ENCODE assay signal across 13 cellular contexts in genomic region chr12:75976913-75977312, GRCh38. TPM values are rescaled to one million over a fixed set of nuclear protein-coding genes. Genes with fewer than 3 reads are reported as not detected.
DNase-seq lines count a peak whose midpoint lies in the region; ATAC-seq, FAIRE-seq and TF ChIP-seq lines count a peak whose summit lies in the region.
"Had no signal": no experiment of that assay in that cellular context is flagged by ENCODE, and none has a peak within 500 bp of the region (broad histone marks: within the 10 kb centered on the region; RNA-seq: fewer than 3 reads in every experiment).

No MANE protein-coding gene starts in this region.

- H3K4me3 ChIP-seq in A673 (ENCODE audit: low read depth, low read length, poor library complexity, severe bottlenecking), result no peak overlapping the region
- no peak overlapping the region for H3K4me3 ChIP-seq in GM23248
- no peak overlapping the region for H3K4me3 ChIP-seq in breast epithelium
- H3K4me3 ChIP-seq: HAP-1, ovary had no signal

- TF ChIP-seq POLR2A in breast epithelium (IDR thresholded peaks at IDR 0.05), result no peak

- H3K36me3 Mint-ChIP-seq in nephron (ENCODE audit: low read depth), result no peaks in the 10 kb centered on the region

- H3K4me1 Mint-ChIP-seq in nephron, result peaks cover 36% of the 10 kb centered on the region

- no peaks in the 10 kb centered on the region for H3K27me3 ChIP-seq in A673 (replicated peaks; ENCODE audit: insufficient read depth, low read depth, low read length, poor library complexity)
- no peaks in the 10 kb centered on the region for H3K27me3 ChIP-seq in GM23248 (replicated peaks; ENCODE audit: insufficient read depth)
- H3K27me3 ChIP-seq in breast epithelium, result no peaks in the 10 kb centered on the region
- H3K27me3 ChIP-seq: ovary had no signal

- H4K20me1 ChIP-seq in GM23248 (ENCODE audit: insufficient read depth), result no peaks in the 10 kb centered on the region

- intact Hi-C loops in A673 (cut with micrococcal nuclease; ENCODE audit: unreplicated experiment) (loop anchor here (5.0 kb wide), 2 partner anchors 35 to 45 kb away; no protein-coding TSS in a partner anchor), breast epithelium (cut with DNase I; ENCODE audit: low total_unique reads) (no loop called here)

- ATAC-seq in GM19035 (IDR thresholded peaks at IDR 0.05; ENCODE audit: unreplicated experiment), result no peak

- peak overlapping the region in 1 of 3 experiments; percentile 30 for H3K4me3 Mint-ChIP-seq in nephron

- POLR2A ChIA-PET in A673 (lab: Charles Lee; ENCODE audit: low non-redundant PET), result no interaction called here

- H3K9ac ChIP-seq in GM23248, result peak overlapping the region; percentile 72; the same call in 1 of the 2 replicates

- H3K4me1 ChIP-seq in A673 (ENCODE audit: insufficient read depth, low read length, poor library complexity, severe bottlenecking) (peaks cover 43% of the 10 kb centered on the region), GM23248 (ENCODE audit: insufficient read depth) (peaks cover 30% of the 10 kb centered on the region), breast epithelium (peaks cover 0 to 11% of the 10 kb centered on the region in 2 donors)

- H3K27ac ChIP-seq in A673 (ENCODE audit: low read depth, low read length, poor library complexity, severe bottlenecking) (peak overlapping the region; percentile 85), GM23248 (peak overlapping the region; percentile 95), breast epithelium (peak overlapping the region; percentile 79 to 84)

- no peak for FAIRE-seq in frontal cortex (lab: Jason Lieb, UNC)
- FAIRE-seq: urothelium cell line had no signal

- peak overlapping the region; percentile 21 to 55 (median 45) for H3K27ac Mint-ChIP-seq in nephron

- H3K9me3 Mint-ChIP-seq in nephron, result no peaks in the 10 kb centered on the region

- CTCF ChIA-PET in A673 (lab: Charles Lee), result no interaction called here

- H3K27me3 Mint-ChIP-seq in nephron (ENCODE audit: low read depth), result no peaks in the 10 kb centered on the region

- H2AFZ ChIP-seq in GM23248, result 0 out of 2 replicates have a peak overlapping the region, but pooled peaks have one; percentile 26

- H3F3A ChIP-seq in GM23248 (ENCODE audit: insufficient read depth), result peaks cover 34% of the 10 kb centered on the region

- H3K79me2 ChIP-seq in GM23248 (ENCODE audit: insufficient read depth), result no peaks in the 10 kb centered on the region

- no peaks in the 10 kb centered on the region for H3K9me2 ChIP-seq in GM23248 (ENCODE audit: insufficient read depth)

- no peak for DNase-seq in A673 (ENCODE audit: low spot score)
- no peak for DNase-seq in GM23248
- DNase-seq in breast epithelium (ENCODE audit: low spot score in 2 of 2), result no peak
- no peak for DNase-seq in frontal cortex (ENCODE audit: low spot score in 2 of 2)
- no peak for DNase-seq in SIG-M5 treated with dmso at 0.1 percent for 504 hours (lab: John Stamatoyannopoulos, UW; ENCODE audit: unreplicated experiment)
- no peak for DNase-seq in NCI-H2081 (lab: John Stamatoyannopoulos, UW)
- DNase-seq: central memory CD4-positive, alpha-beta T cell; NCI-H187 treated with DMSO at 0.1 percent for 48 hours; ovary had no signal

- no peaks in the 10 kb centered on the region for H3K9me3 ChIP-seq in A673 (ENCODE audit: low read depth, low read length, poor library complexity, severe bottlenecking)
- H3K9me3 ChIP-seq in GM23248 (ENCODE audit: low read depth), result no peaks in the 10 kb centered on the region
- H3K9me3 ChIP-seq in breast epithelium, result no peaks in the 10 kb centered on the region
- H3K9me3 ChIP-seq: HAP-1, ovary had no signal

- H3K36me3 ChIP-seq in A673 (ENCODE audit: insufficient read depth, low read length, poor library complexity, severe bottlenecking) (no peaks in the 10 kb centered on the region), GM23248 (ENCODE audit: low read depth) (no peaks in the 10 kb centered on the region), breast epithelium (no peaks in the 10 kb centered on the region)
- H3K36me3 ChIP-seq: HAP-1, ovary had no signal

- BruUV-seq in A673 (replicated peaks; lab: Mats Ljungman, UMichigan), result no TSS peak

- WGBS in GM23248 (ENCODE audit: low coverage in 1 of 2, low lambda C conversion rate in 2 of 2, missing lambda C conversion rate in 2 of 2), 2 experiments, result 99% methylated on average over 3 of the region's 3 CpGs

- TF ChIP-seq CTCF in A673 (conservative IDR thresholded peaks at IDR 0.05; ENCODE audit: low read depth, low read length) (no peak), breast epithelium (IDR thresholded peaks at IDR 0.05) (no peak), nephron (IDR thresholded peaks at IDR 0.05; ENCODE audit: unreplicated experiment in 3 of 3) (no peak)

- in situ Hi-C loops in GM23248 (cut with MboI), result no loop called here

- peak overlapping the region; percentile 61 for H3K4me2 ChIP-seq in GM23248 (ENCODE audit: unreplicated experiment)

RNA-seq across cellular contexts. Expression of gene PHLDA1, which starts 54.7 kb away (rescaled TPM):
- total RNA-seq in A673 (2021), result 3.4 and 4.9 TPM in 2 replicates
- total RNA-seq in GM23248 (2014; rRNA removed; shearing (Covaris generic)), result 35.7 and 36.7 TPM in 2 replicates
- 35.4 and 36.2 TPM in 2 replicates for polyA plus RNA-seq in GM23248 (2016; fragmentation: Nextera tagmentation; extraction: Ambion mirVana)
- total RNA-seq in breast epithelium, result 10 to 100 TPM in 2 of 3 donors, 1 to 10 TPM in 1; 5.8 to 32.6 (median 23.6) TPM
- 20.0 TPM for total RNA-seq in frontal cortex
